In the genomic region with DNA sequence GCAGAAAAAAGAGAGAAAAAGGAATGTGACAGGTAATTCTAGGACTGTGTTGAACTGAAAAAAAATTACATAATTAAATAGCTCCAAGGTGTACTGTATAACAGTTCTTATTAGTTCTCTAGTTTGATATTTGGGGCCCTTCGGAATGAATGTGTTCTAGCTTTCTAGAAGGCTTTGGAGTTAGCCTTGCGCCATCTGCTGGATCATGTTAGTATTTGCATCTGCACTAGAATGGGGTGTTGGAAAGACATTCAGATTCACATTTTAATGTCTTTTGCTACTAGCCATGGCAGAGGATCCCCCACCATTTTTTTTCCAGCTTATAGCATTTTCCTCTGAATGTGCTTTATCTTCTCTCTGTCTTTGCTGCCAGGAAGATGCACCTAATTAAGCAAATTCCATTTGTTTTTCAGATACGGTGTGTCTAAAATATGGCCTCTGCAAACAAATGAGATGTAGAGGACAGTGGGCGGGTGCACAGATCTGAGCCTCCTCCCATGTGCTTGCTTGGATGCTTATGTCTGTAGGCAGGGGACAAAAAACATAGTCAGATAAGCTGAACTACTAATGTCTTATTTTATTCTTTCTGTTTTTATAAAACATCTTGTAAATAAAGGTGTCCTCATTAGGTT, we compare ENCODE assay signal across 9 cellular contexts.
DNase-seq lines count a peak whose midpoint lies in the region; ATAC-seq and TF ChIP-seq lines count a peak whose summit lies in the region.
"Had no signal": no experiment of that assay in that cellular context is flagged by ENCODE, and none has a peak within 500 bp of the region (broad histone marks: within the 10 kb centered on the region; RNA-seq: fewer than 3 reads in every experiment).

No MANE protein-coding gene starts in this region.

- CTCF ChIA-PET in activated CD8-positive, alpha-beta T cell treated with anti-CD3 and anti-CD28 coated beads, Interleukin-2, amount 10 ng/mL, durations not matched to agents 7 days and 5 days (lab: Charles Lee), result interaction anchor here (0.8 to 3.5 kb wide), 20 partner anchors 9 to 323 kb away, joined by 3 to 19 read pairs (median 4); a partner anchor contains a TSS

- no peak overlapping the region for H3K4me3 Mint-ChIP-seq in activated CD8-positive, alpha-beta T cell treated with anti-CD3 and anti-CD28 coated beads, Interleukin-2, amount 10 ng/mL, durations not matched to agents 7 days and 5 days
- no peak overlapping the region for H3K4me3 Mint-ChIP-seq in type B pancreatic cell
- H3K4me3 Mint-ChIP-seq: dendritic cell treated with granulocyte-macrophage colony-stimulating factor and Interleukin-4, amounts not matched to agents 40 ng/mL and 50 ng/mL, for 4 days had no signal

- ATAC-seq in GM19455 (IDR thresholded peaks at IDR 0.05; ENCODE audit: unreplicated experiment) (peak; percentile 86), HG03469 (IDR thresholded peaks at IDR 0.05; ENCODE audit: unreplicated experiment) (peak; percentile 62)
- ATAC-seq in activated CD8-positive, alpha-beta T cell treated with anti-CD3 and anti-CD28 coated beads, Interleukin-2, amount 10 ng/mL, durations not matched to agents 7 days and 5 days, result peak; percentile 75

- peak; percentile 89 for TF ChIP-seq CTCF in fibroblast of mammary gland (conservative IDR thresholded peaks at IDR 0.05; ENCODE audit: control insufficient read depth, insufficient read depth, low read depth, low read length)
- peak; percentile 94 for TF ChIP-seq CTCF in type B pancreatic cell (conservative IDR thresholded peaks at IDR 0.05)

- no peaks in the 10 kb centered on the region for H3K27me3 ChIP-seq in neuron (ENCODE audit: insufficient read depth, low read length)

- H3K36me3 Mint-ChIP-seq in activated CD8-positive, alpha-beta T cell treated with anti-CD3 and anti-CD28 coated beads, Interleukin-2, amount 10 ng/mL, durations not matched to agents 7 days and 5 days (ENCODE audit: low read depth), result no peaks in the 10 kb centered on the region
- H3K36me3 Mint-ChIP-seq in type B pancreatic cell, result no peaks in the 10 kb centered on the region

- H3K4me3 ChIP-seq in fibroblast of mammary gland (ENCODE audit: control insufficient read depth, low read depth, low read length), result no peak overlapping the region
- no peak overlapping the region for H3K4me3 ChIP-seq in neuron (ENCODE audit: low read length)

- H3K4me1 ChIP-seq in neuron (ENCODE audit: insufficient read depth, low read length), result no peaks in the 10 kb centered on the region

- H3K27ac Mint-ChIP-seq in activated CD8-positive, alpha-beta T cell treated with anti-CD3 and anti-CD28 coated beads, Interleukin-2, amount 10 ng/mL, durations not matched to agents 7 days and 5 days, result no peak overlapping the region
- no peak overlapping the region for H3K27ac Mint-ChIP-seq in type B pancreatic cell
- H3K27ac Mint-ChIP-seq: dendritic cell treated with granulocyte-macrophage colony-stimulating factor and Interleukin-4, amounts not matched to agents 40 ng/mL and 50 ng/mL, for 4 days had no signal

- H2AFZ ChIP-seq in neuron (ENCODE audit: low read depth, low read length), result peak overlapping the region; percentile 26

- DNase-seq in DMS153 (lab: John Stamatoyannopoulos, UW), result peak; percentile 70
- DNase-seq in NCI-H526 (lab: John Stamatoyannopoulos, UW), result peak; percentile 87 to 90
- DNase-seq in activated CD8-positive, alpha-beta T cell treated with anti-CD3 and anti-CD28 coated beads, Interleukin-2, amount 10 ng/mL, durations not matched to agents 7 days and 5 days, result peak; percentile 65
- DNase-seq in fibroblast of mammary gland (ENCODE audit: low read depth), result peak; percentile 73
- DNase-seq in type B pancreatic cell (ENCODE audit: extremely low spot score, unreplicated experiment), result no peak

- no peaks in the 10 kb centered on the region for H3K9me3 Mint-ChIP-seq in activated CD8-positive, alpha-beta T cell treated with anti-CD3 and anti-CD28 coated beads, Interleukin-2, amount 10 ng/mL, durations not matched to agents 7 days and 5 days (ENCODE audit: insufficient read depth)
- H3K9me3 Mint-ChIP-seq in type B pancreatic cell, result no peaks in the 10 kb centered on the region
- H3K9me3 Mint-ChIP-seq: dendritic cell treated with granulocyte-macrophage colony-stimulating factor and Interleukin-4, amounts not matched to agents 40 ng/mL and 50 ng/mL, for 4 days had no signal

- no peaks in the 10 kb centered on the region for H3K9me3 ChIP-seq in neuron (ENCODE audit: low read length)

- POLR2A ChIA-PET in activated CD8-positive, alpha-beta T cell treated with anti-CD3 and anti-CD28 coated beads, Interleukin-2, amount 10 ng/mL, durations not matched to agents 7 days and 5 days (lab: Charles Lee), result no interaction called here

- no peaks in the 10 kb centered on the region for H3K4me1 Mint-ChIP-seq in activated CD8-positive, alpha-beta T cell treated with anti-CD3 and anti-CD28 coated beads, Interleukin-2, amount 10 ng/mL, durations not matched to agents 7 days and 5 days (ENCODE audit: low read depth)
- peaks cover 8% of the 10 kb centered on the region for H3K4me1 Mint-ChIP-seq in type B pancreatic cell (ENCODE audit: unreplicated experiment)

- peaks cover 4% of the 10 kb centered on the region for H3K27me3 Mint-ChIP-seq in activated CD8-positive, alpha-beta T cell treated with anti-CD3 and anti-CD28 coated beads, Interleukin-2, amount 10 ng/mL, durations not matched to agents 7 days and 5 days (ENCODE audit: low read depth)
- H3K27me3 Mint-ChIP-seq in type B pancreatic cell, result no peaks in the 10 kb centered on the region
- H3K27me3 Mint-ChIP-seq: dendritic cell treated with granulocyte-macrophage colony-stimulating factor and Interleukin-4, amounts not matched to agents 40 ng/mL and 50 ng/mL, for 4 days had no signal

- no peaks in the 10 kb centered on the region for H3K36me3 ChIP-seq in neuron (ENCODE audit: insufficient read depth, low read length)
